9 cellular contexts compared by ENCODE assay signal in genomic region chr17:78272181-78272913, GRCh38. TPM values are rescaled to one million over a fixed set of nuclear protein-coding genes. Genes with fewer than 3 reads are reported as not detected.
DNase-seq lines count a peak whose midpoint lies in the region; ATAC-seq and TF ChIP-seq lines count a peak whose summit lies in the region.
"Had no signal": no experiment of that assay in that cellular context is flagged by ENCODE, and none has a peak within 500 bp of the region (broad histone marks: within the 10 kb centered on the region; RNA-seq: fewer than 3 reads in every experiment).

No MANE protein-coding gene starts in this region.

- peak overlapping the region; percentile 39 for H3K27ac Mint-ChIP-seq in Calu3 (ENCODE audit: unreplicated experiment)

- H3K4me3 ChIP-seq in hepatocyte, result no peak overlapping the region
- H3K4me3 ChIP-seq: suprapubic skin had no signal

- H3K4me3 Mint-ChIP-seq in Calu3 (ENCODE audit: low read depth, unreplicated experiment), result peak overlapping the region; percentile 21

- no peaks in the 10 kb centered on the region for H3K27me3 ChIP-seq in hepatocyte

- peaks cover 51% of the 10 kb centered on the region for H3K4me1 ChIP-seq in hepatocyte (ENCODE audit: insufficient read depth)

- CTCF ChIA-PET in Calu3 (lab: Charles Lee), result no interaction called here

- no peaks in the 10 kb centered on the region for H3K9me3 ChIP-seq in hepatocyte (ENCODE audit: low read depth)
- H3K9me3 ChIP-seq: suprapubic skin had no signal

- no TSS peak for BruUV-seq in Calu3 (replicated peaks; lab: Mats Ljungman, UMichigan)

- no peaks in the 10 kb centered on the region for H3K79me2 ChIP-seq in hepatocyte

- peak overlapping the region; percentile 55 for H3K4me2 ChIP-seq in hepatocyte

- intact Hi-C loops in Calu3 (cut with micrococcal nuclease; ENCODE audit: unreplicated experiment), result no loop called here

- WGBS in hepatocyte (ENCODE audit: low lambda C conversion rate, missing lambda C conversion rate), result 17% methylated on average over 17 of the region's 17 CpGs

- no peaks in the 10 kb centered on the region for H4K20me1 ChIP-seq in hepatocyte (ENCODE audit: insufficient read depth, poor library complexity, severe bottlenecking)

- H3K9me3 Mint-ChIP-seq in Calu3 (ENCODE audit: low read depth, unreplicated experiment), result no peaks in the 10 kb centered on the region

- no peaks in the 10 kb centered on the region for H3K4me1 Mint-ChIP-seq in Calu3 (ENCODE audit: low read depth, unreplicated experiment)

- H3K36me3 ChIP-seq in hepatocyte (replicated peaks; ENCODE audit: insufficient read depth, low read depth), result no peaks in the 10 kb centered on the region
- H3K36me3 ChIP-seq: suprapubic skin had no signal

- H2AFZ ChIP-seq in hepatocyte, result no peak overlapping the region

- DNase-seq in Calu3 (peak; percentile 55), NCI-H226 (peak; percentile 37), hepatocyte (ENCODE audit: low spot score) (peak; percentile 94), GM03348 (ENCODE audit: low spot score) (no peak)
- peak; percentile 56 for DNase-seq in activated naive CD4-positive, alpha-beta T cell treated with Interleukin-2 at 50 U/mL for 16 hours
- DNase-seq in stimulated activated CD4-positive, alpha-beta T cell treated with anti-CD3 and anti-CD28 coated beads, Interleukin-1b, Interleukin-23, amount 100 ng/mL, for 4 hours (ENCODE audit: low read depth in 2 of 2), result peak; percentile 41 to 61

- no peaks in the 10 kb centered on the region for H3K9me2 ChIP-seq in hepatocyte (replicated peaks; ENCODE audit: insufficient read depth)

- TF ChIP-seq CTCF in Calu3 (IDR thresholded peaks at IDR 0.05; ENCODE audit: unreplicated experiment), result no peak
- no peak for TF ChIP-seq CTCF in hepatocyte (IDR thresholded peaks at IDR 0.05; ENCODE audit: poor library complexity)

- peak overlapping the region; percentile 76 for H3K27ac ChIP-seq in hepatocyte
- H3K27ac ChIP-seq: suprapubic skin had no signal

- peaks cover 38% of the 10 kb centered on the region for H3K27me3 Mint-ChIP-seq in Calu3 (ENCODE audit: unreplicated experiment)

- ATAC-seq in GM21786 (IDR thresholded peaks at IDR 0.05; ENCODE audit: unreplicated experiment) (no peak), HG02763 (IDR thresholded peaks at IDR 0.05; ENCODE audit: unreplicated experiment) (no peak)

- no peaks in the 10 kb centered on the region for H3K36me3 Mint-ChIP-seq in Calu3 (ENCODE audit: insufficient read depth, unreplicated experiment)

RNA-seq across cellular contexts. Expression of gene TMEM235, which starts 40.9 kb away (rescaled TPM):
- total RNA-seq in Calu3 (2022), result not detected in 2 replicates
- 0.27 TPM in 1 of 2 replicates, not detected in the other for total RNA-seq in hepatocyte
- polyA plus RNA-seq in hepatocyte, result 0.21 and 0.30 TPM in 2 replicates
- total RNA-seq: suprapubic skin had no signal

RNA-seq across cellular contexts. Expression of gene BIRC5, which starts 58.3 kb away (rescaled TPM):
- total RNA-seq in Calu3 (2022) (52.4 and 58.5 TPM in 2 replicates), hepatocyte (12.0 and 14.6 TPM in 2 replicates)
- polyA plus RNA-seq in hepatocyte, result 12.4 and 18.0 TPM in 2 replicates
